Comparison of ENCODE assay signal across 1 cellular context in genomic region chr16:85554114-85554790, GRCh38.
TF ChIP-seq lines count a peak whose summit lies in the region.

No MANE protein-coding gene starts in this region.

TF ChIP-seq in K562, 482 proteins besides CTCF, POLR2A, EP300 and RAD21 (continued from another document and continues in another):
- no peak for TF ChIP-seq ZBTB17 (CRISPR knock-in tag; IDR thresholded peaks at IDR 0.05)
- TF ChIP-seq ZNF124 (CRISPR knock-in tag; IDR thresholded peaks at IDR 0.05): no peak
- no peak for TF ChIP-seq ZBTB34 (CRISPR knock-in tag; IDR thresholded peaks at IDR 0.05)
- TF ChIP-seq, protein P1, sequence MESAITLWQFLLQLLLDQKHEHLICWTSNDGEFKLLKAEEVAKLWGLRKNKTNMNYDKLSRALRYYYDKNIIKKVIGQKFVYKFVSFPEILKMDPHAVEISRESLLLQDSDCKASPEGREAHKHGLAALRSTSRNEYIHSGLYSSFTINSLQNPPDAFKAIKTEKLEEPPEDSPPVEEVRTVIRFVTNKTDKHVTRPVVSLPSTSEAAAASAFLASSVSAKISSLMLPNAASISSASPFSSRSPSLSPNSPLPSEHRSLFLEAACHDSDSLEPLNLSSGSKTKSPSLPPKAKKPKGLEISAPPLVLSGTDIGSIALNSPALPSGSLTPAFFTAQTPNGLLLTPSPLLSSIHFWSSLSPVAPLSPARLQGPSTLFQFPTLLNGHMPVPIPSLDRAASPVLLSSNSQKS (CRISPR knock-in tag; IDR thresholded peaks at IDR 0.05): no peak; the same call in 1 of the 2 replicates
- peak; percentile 62 for TF ChIP-seq SMARCC2 (IDR thresholded peaks at IDR 0.05; ENCODE audit: low read depth)
- TF ChIP-seq ILK (tag; IDR thresholded peaks at IDR 0.05; ENCODE audit: borderline replicate concordance, low read depth): 0 out of 2 replicates have a peak, but pooled peaks have one; percentile 35
- no peak for TF ChIP-seq ZNF253 (CRISPR knock-in tag; conservative IDR thresholded peaks at IDR 0.05)
- TF ChIP-seq ETV5 (CRISPR knock-in tag; IDR thresholded peaks at IDR 0.05; ENCODE audit: low read depth): peak; percentile 97
- TF ChIP-seq ZNF780A (CRISPR knock-in tag; IDR thresholded peaks at IDR 0.05): no peak
- no peak for TF ChIP-seq SAFB2 (IDR thresholded peaks at IDR 0.05; ENCODE audit: borderline replicate concordance, low read depth, low read length, severe bottlenecking)
- TF ChIP-seq ETV6 (IDR thresholded peaks at IDR 0.05; ENCODE audit: borderline replicate concordance in 1 of 2, low read depth in 2 of 2, low read length in 1 of 2): no peak
- no peak for TF ChIP-seq ETV6 (CRISPR knock-in tag; IDR thresholded peaks at IDR 0.05; ENCODE audit: borderline replicate concordance)
- peak in 2 of 3 experiments; percentile 16 to 55 for TF ChIP-seq YY1 (IDR thresholded peaks at IDR 0.05; ENCODE audit: borderline replicate concordance in 1 of 3, control insufficient read depth in 1 of 3, extremely low read depth in 1 of 3, insufficient read depth in 3 of 3, insufficient read length in 1 of 3, insufficient replicate concordance in 2 of 3, low read depth in 1 of 3, low read length in 2 of 3)
- TF ChIP-seq, protein P2, sequence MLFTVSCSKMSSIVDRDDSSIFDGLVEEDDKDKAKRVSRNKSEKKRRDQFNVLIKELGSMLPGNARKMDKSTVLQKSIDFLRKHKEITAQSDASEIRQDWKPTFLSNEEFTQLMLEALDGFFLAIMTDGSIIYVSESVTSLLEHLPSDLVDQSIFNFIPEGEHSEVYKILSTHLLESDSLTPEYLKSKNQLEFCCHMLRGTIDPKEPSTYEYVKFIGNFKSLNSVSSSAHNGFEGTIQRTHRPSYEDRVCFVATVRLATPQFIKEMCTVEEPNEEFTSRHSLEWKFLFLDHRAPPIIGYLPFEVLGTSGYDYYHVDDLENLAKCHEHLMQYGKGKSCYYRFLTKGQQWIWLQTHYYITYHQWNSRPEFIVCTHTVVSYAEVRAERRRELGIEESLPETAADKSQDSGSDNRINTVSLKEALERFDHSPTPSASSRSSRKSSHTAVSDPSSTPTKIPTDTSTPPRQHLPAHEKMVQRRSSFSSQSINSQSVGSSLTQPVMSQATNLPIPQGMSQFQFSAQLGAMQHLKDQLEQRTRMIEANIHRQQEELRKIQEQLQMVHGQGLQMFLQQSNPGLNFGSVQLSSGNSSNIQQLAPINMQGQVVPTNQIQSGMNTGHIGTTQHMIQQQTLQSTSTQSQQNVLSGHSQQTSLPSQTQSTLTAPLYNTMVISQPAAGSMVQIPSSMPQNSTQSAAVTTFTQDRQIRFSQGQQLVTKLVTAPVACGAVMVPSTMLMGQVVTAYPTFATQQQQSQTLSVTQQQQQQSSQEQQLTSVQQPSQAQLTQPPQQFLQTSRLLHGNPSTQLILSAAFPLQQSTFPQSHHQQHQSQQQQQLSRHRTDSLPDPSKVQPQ (CRISPR knock-in tag; IDR thresholded peaks at IDR 0.05; ENCODE audit: borderline replicate concordance): no peak
- TF ChIP-seq ZNF316 (IDR thresholded peaks at IDR 0.05): no peak
- peak; percentile 36; the same call in 1 of the 2 replicates for TF ChIP-seq PTBP1 (IDR thresholded peaks at IDR 0.05; ENCODE audit: low read depth, low read length)
- no peak for TF ChIP-seq PTRF (tag; IDR thresholded peaks at IDR 0.05)
- TF ChIP-seq MXI1 (IDR thresholded peaks at IDR 0.05; ENCODE audit: low read depth, low read length): no peak; the same call in 1 of the 2 replicates
- TF ChIP-seq PHTF2 (CRISPR knock-in tag; IDR thresholded peaks at IDR 0.05): no peak
- TF ChIP-seq JUND (IDR thresholded peaks at IDR 0.05; ENCODE audit: borderline replicate concordance, low read depth, low read length): peak; percentile 76
- peak; percentile 35; the same call in 1 of the 3 replicates for TF ChIP-seq JUND (tag; IDR thresholded peaks at IDR 0.05; ENCODE audit: borderline replicate concordance, low read depth, low read length)
- TF ChIP-seq TFAM (CRISPR knock-in tag; conservative IDR thresholded peaks at IDR 0.05): no peak
- TF ChIP-seq FUS (optimal IDR thresholded peaks at IDR 0.05; ENCODE audit: low read depth, low read length): peak; percentile 9
- TF ChIP-seq ZNF41 (CRISPR knock-in tag; conservative IDR thresholded peaks at IDR 0.05): no peak
- TF ChIP-seq PURB (CRISPR knock-in tag; IDR thresholded peaks at IDR 0.05; ENCODE audit: low read depth): no peak
- no peak for TF ChIP-seq DNMT1 (IDR thresholded peaks at IDR 0.05)
- no peak for TF ChIP-seq SREBF1 (IDR thresholded peaks at IDR 0.05; ENCODE audit: borderline replicate concordance, low read depth, low read length)
- no peak for TF ChIP-seq PRMT5 (CRISPR knock-in tag; IDR thresholded peaks at IDR 0.05)
- peak; percentile 92 for TF ChIP-seq RNF2 (IDR thresholded peaks at IDR 0.05)
- TF ChIP-seq, protein P3, sequence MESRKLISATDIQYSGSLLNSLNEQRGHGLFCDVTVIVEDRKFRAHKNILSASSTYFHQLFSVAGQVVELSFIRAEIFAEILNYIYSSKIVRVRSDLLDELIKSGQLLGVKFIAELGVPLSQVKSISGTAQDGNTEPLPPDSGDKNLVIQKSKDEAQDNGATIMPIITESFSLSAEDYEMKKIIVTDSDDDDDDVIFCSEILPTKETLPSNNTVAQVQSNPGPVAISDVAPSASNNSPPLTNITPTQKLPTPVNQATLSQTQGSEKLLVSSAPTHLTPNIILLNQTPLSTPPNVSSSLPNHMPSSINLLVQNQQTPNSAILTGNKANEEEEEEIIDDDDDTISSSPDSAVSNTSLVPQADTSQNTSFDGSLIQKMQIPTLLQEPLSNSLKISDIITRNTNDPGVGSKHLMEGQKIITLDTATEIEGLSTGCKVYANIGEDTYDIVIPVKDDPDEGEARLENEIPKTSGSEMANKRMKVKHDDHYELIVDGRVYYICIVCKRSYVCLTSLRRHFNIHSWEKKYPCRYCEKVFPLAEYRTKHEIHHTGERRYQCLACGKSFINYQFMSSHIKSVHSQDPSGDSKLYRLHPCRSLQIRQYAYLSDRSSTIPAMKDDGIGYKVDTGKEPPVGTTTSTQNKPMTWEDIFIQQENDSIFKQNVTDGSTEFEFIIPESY (CRISPR knock-in tag; IDR thresholded peaks at IDR 0.05): no peak
- no peak for TF ChIP-seq NFIX (CRISPR knock-in tag; IDR thresholded peaks at IDR 0.05; ENCODE audit: low read depth)
- TF ChIP-seq, protein P4, sequence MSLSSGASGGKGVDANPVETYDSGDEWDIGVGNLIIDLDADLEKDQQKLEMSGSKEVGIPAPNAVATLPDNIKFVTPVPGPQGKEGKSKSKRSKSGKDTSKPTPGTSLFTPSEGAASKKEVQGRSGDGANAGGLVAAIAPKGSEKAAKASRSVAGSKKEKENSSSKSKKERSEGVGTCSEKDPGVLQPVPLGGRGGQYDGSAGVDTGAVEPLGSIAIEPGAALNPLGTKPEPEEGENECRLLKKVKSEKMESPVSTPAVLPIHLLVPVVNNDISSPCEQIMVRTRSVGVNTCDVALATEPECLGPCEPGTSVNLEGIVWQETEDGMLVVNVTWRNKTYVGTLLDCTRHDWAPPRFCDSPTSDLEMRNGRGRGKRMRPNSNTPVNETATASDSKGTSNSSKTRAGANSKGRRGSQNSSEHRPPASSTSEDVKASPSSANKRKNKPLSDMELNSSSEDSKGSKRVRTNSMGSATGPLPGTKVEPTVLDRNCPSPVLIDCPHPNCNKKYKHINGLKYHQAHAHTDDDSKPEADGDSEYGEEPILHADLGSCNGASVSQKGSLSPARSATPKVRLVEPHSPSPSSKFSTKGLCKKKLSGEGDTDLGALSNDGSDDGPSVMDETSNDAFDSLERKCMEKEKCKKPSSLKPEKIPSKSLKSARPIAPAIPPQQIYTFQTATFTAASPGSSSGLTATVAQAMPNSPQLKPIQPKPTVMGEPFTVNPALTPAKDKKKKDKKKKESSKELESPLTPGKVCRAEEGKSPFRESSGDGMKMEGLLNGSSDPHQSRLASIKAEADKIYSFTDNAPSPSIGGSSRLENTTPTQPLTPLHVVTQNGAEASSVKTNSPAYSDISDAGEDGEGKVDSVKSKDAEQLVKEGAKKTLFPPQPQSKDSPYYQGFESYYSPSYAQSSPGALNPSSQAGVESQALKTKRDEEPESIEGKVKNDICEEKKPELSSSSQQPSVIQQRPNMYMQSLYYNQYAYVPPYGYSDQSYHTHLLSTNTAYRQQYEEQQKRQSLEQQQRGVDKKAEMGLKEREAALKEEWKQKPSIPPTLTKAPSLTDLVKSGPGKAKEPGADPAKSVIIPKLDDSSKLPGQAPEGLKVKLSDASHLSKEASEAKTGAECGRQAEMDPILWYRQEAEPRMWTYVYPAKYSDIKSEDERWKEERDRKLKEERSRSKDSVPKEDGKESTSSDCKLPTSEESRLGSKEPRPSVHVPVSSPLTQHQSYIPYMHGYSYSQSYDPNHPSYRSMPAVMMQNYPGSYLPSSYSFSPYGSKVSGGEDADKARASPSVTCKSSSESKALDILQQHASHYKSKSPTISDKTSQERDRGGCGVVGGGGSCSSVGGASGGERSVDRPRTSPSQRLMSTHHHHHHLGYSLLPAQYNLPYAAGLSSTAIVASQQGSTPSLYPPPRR (CRISPR knock-in tag; IDR thresholded peaks at IDR 0.05; ENCODE audit: borderline replicate concordance): no peak
- no peak for TF ChIP-seq ZNF695 (CRISPR knock-in tag; IDR thresholded peaks at IDR 0.05)
- no peak; the same call in 1 of the 2 replicates for TF ChIP-seq ZNF449 (CRISPR knock-in tag; IDR thresholded peaks at IDR 0.05)
- TF ChIP-seq, protein P5, sequence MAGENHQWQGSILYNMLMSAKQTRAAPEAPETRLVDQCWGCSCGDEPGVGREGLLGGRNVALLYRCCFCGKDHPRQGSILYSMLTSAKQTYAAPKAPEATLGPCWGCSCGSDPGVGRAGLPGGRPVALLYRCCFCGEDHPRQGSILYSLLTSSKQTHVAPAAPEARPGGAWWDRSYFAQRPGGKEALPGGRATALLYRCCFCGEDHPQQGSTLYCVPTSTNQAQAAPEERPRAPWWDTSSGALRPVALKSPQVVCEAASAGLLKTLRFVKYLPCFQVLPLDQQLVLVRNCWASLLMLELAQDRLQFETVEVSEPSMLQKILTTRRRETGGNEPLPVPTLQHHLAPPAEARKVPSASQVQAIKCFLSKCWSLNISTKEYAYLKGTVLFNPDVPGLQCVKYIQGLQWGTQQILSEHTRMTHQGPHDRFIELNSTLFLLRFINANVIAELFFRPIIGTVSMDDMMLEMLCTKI (IDR thresholded peaks at IDR 0.05; ENCODE audit: partially characterized antibody): no peak
- TF ChIP-seq, protein P6, sequence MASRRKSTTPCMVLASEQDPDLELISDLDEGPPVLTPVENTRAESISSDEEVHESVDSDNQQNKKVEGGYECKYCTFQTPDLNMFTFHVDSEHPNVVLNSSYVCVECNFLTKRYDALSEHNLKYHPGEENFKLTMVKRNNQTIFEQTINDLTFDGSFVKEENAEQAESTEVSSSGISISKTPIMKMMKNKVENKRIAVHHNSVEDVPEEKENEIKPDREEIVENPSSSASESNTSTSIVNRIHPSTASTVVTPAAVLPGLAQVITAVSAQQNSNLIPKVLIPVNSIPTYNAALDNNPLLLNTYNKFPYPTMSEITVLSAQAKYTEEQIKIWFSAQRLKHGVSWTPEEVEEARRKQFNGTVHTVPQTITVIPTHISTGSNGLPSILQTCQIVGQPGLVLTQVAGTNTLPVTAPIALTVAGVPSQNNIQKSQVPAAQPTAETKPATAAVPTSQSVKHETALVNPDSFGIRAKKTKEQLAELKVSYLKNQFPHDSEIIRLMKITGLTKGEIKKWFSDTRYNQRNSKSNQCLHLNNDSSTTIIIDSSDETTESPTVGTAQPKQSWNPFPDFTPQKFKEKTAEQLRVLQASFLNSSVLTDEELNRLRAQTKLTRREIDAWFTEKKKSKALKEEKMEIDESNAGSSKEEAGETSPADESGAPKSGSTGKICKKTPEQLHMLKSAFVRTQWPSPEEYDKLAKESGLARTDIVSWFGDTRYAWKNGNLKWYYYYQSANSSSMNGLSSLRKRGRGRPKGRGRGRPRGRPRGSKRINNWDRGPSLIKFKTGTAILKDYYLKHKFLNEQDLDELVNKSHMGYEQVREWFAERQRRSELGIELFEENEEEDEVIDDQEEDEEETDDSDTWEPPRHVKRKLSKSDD (conservative IDR thresholded peaks at IDR 0.05; ENCODE audit: low read length): no peak
- TF ChIP-seq CEBPG (CRISPR knock-in tag; IDR thresholded peaks at IDR 0.05): no peak; the same call in 1 of the 2 replicates
- no peak for TF ChIP-seq CEBPG (tag; conservative IDR thresholded peaks at IDR 0.05 in 1 of 2, IDR thresholded peaks at IDR 0.05 in 1 of 2)
- TF ChIP-seq SMAD2 (IDR thresholded peaks at IDR 0.05; ENCODE audit: low read depth, low read length): no peak
- TF ChIP-seq MCM2 (IDR thresholded peaks at IDR 0.05; ENCODE audit: low read depth): no peak
- TF ChIP-seq MBD2 (IDR thresholded peaks at IDR 0.05; ENCODE audit: borderline replicate concordance, low read depth): peak; percentile 65
- peak; percentile 97 for TF ChIP-seq LCOR (CRISPR knock-in tag; IDR thresholded peaks at IDR 0.05)
- no peak for TF ChIP-seq SAFB (IDR thresholded peaks at IDR 0.05; ENCODE audit: borderline replicate concordance, low read depth, low read length)
- TF ChIP-seq ESRRA (IDR thresholded peaks at IDR 0.05; ENCODE audit: borderline replicate concordance, low read depth): peak; percentile 83; the same call in 1 of the 2 replicates
- no peak for TF ChIP-seq ZNF347 (CRISPR knock-in tag; IDR thresholded peaks at IDR 0.05; ENCODE audit: low read depth)
- peak; percentile 6; the same call in 1 of the 2 replicates for TF ChIP-seq CTBP1 (IDR thresholded peaks at IDR 0.05; ENCODE audit: borderline replicate concordance)
- no peak for TF ChIP-seq EWSR1 (IDR thresholded peaks at IDR 0.05; ENCODE audit: borderline replicate concordance, low read depth, partially characterized antibody)
- peak; percentile 41 for TF ChIP-seq POU5F1 (IDR thresholded peaks at IDR 0.05; ENCODE audit: borderline replicate concordance, low read depth, low read length, partially characterized antibody)
- no peak for TF ChIP-seq NR3C1 (CRISPR knock-in tag; IDR thresholded peaks at IDR 0.05)
- TF ChIP-seq ARHGAP35 (IDR thresholded peaks at IDR 0.05; ENCODE audit: partially characterized antibody): no peak
- no peak; the same call in 1 of the 2 replicates for TF ChIP-seq ZNF324 (CRISPR knock-in tag; IDR thresholded peaks at IDR 0.05)
- peak; percentile 94 for TF ChIP-seq TAL1 (IDR thresholded peaks at IDR 0.05)
